ENCODE assay signal across 20 cellular contexts in genomic region chr1:41813755-41814694, GRCh38.
DNase-seq lines count a peak whose midpoint lies in the region; ATAC-seq and TF ChIP-seq lines count a peak whose summit lies in the region.
"Had no signal": no experiment of that assay in that cellular context is flagged by ENCODE, and none has a peak within 500 bp of the region (broad histone marks: within the 10 kb centered on the region; RNA-seq: fewer than 3 reads in every experiment).

No MANE protein-coding gene starts in this region.

- intact Hi-C loops in body of pancreas (cut with DNase I): no loop called here
- intact Hi-C loops in heart left ventricle (cut with DNase I): loop anchor here in 8 of 10 donors (2.0 to 10.0 kb wide), 13 partner anchors 31 to 521 kb away; partner anchors contain the start of genes FOXJ3 (in 1 of the 8) and HIVEP3 (in 1 of the 8)
- intact Hi-C loops in tibial artery (cut with DNase I; ENCODE audit: low total_unique reads): no loop called here
- intact Hi-C loops in right lobe of liver (cut with DNase I): loop anchor here in 1 of 2 donors (10.0 kb wide), 1 partner anchor 239 kb away; no protein-coding TSS in a partner anchor

- no peaks in the 10 kb centered on the region for H3K9me3 Mint-ChIP-seq in natural killer cell treated with Interleukin-12 subunit alpha and Interleukin-12 subunit beta and Interleukin-15 and Interleukin-18, amount 100 ng/mL, for 72 hours
- H3K9me3 Mint-ChIP-seq: activated naive CD4-positive, alpha-beta T cell treated with anti-CD3 and anti-CD28 coated beads for 36 hours; H9; IgD-negative memory B cell had no signal

- peak overlapping the region; percentile 10 for H3K4me3 Mint-ChIP-seq in natural killer cell treated with Interleukin-12 subunit alpha and Interleukin-12 subunit beta and Interleukin-15 and Interleukin-18, amount 100 ng/mL, for 72 hours
- H3K4me3 Mint-ChIP-seq: activated naive CD4-positive, alpha-beta T cell treated with anti-CD3 and anti-CD28 coated beads for 36 hours; H9 had no signal

- peak overlapping the region in 1 of 2 donors; percentile 72 for H3K27ac Mint-ChIP-seq in natural killer cell treated with Interleukin-12 subunit alpha and Interleukin-12 subunit beta and Interleukin-15 and Interleukin-18, amount 100 ng/mL, for 72 hours
- H3K27ac Mint-ChIP-seq: activated naive CD4-positive, alpha-beta T cell treated with anti-CD3 and anti-CD28 coated beads for 36 hours; H9; IgD-negative memory B cell had no signal

- H3K36me3 ChIP-seq in body of pancreas (replicated peaks in 1 of 2; ENCODE audit: insufficient read depth in 1 of 2, low read depth in 2 of 2): no peaks in the 10 kb centered on the region
- no peaks in the 10 kb centered on the region for H3K36me3 ChIP-seq in heart left ventricle
- H3K36me3 ChIP-seq in tibial artery: no peaks in the 10 kb centered on the region
- H3K36me3 ChIP-seq in right lobe of liver: no peaks in the 10 kb centered on the region

- TF ChIP-seq POLR2A in body of pancreas (IDR thresholded peaks at IDR 0.05): no peak
- no peak for TF ChIP-seq POLR2A in heart left ventricle (IDR thresholded peaks at IDR 0.05)
- no peak for TF ChIP-seq POLR2A in right lobe of liver (IDR thresholded peaks at IDR 0.05)

- H3K4me3 ChIP-seq in body of pancreas: no peak overlapping the region
- no peak overlapping the region for H3K4me3 ChIP-seq in heart left ventricle
- no peak overlapping the region for H3K4me3 ChIP-seq in tibial artery
- H3K4me3 ChIP-seq in right lobe of liver: no peak overlapping the region
- H3K4me3 ChIP-seq: skin epidermis had no signal

- DNase-seq in body of pancreas (peak in 1 of 4 donors; percentile 13), heart left ventricle (peak; percentile 65 to 90 (median 84)), tibial artery (peak; percentile 68 to 71), right lobe of liver (no peak), AG20443 (ENCODE audit: low spot score) (no peak)
- no peak for DNase-seq in natural killer cell treated with Interleukin-12 subunit alpha and Interleukin-12 subunit beta and Interleukin-15 and Interleukin-18, amount 100 ng/mL, for 72 hours (ENCODE audit: low spot score)
- DNase-seq in stimulated activated CD8-positive, alpha-beta memory T cell treated with anti-CD3 and anti-CD28 coated beads, Interleukin-4, amount 100 ng/mL, for 48 hours: no peak
- DNase-seq: activated CD4-positive, alpha-beta T cell treated with anti-CD3 and anti-CD28 coated beads for 48 hours; activated naive CD4-positive, alpha-beta T cell treated with anti-CD3 and anti-CD28 coated beads for 36 hours; amniotic stem cell; dermis blood vessel endothelial cell; H9; NCI-H2029 treated with DMSO at 0.1 percent for 48 hours; NCI-H345; NCI-H774 had no signal

- H3K27me3 Mint-ChIP-seq in natural killer cell treated with Interleukin-12 subunit alpha and Interleukin-12 subunit beta and Interleukin-15 and Interleukin-18, amount 100 ng/mL, for 72 hours: no peaks in the 10 kb centered on the region
- H3K27me3 Mint-ChIP-seq: IgD-negative memory B cell had no signal

- H3K4me1 ChIP-seq in body of pancreas (peaks cover 22% of the 10 kb centered on the region), heart left ventricle (peaks cover 5 to 54% (median 24%) of the 10 kb centered on the region in 12 donors), tibial artery (peaks cover 0 to 4% (median 0%) of the 10 kb centered on the region in 4 donors), right lobe of liver (no peaks in the 10 kb centered on the region)

- H3K27ac ChIP-seq in body of pancreas: no peak overlapping the region
- peak overlapping the region; percentile 35 to 87 (median 73) for H3K27ac ChIP-seq in heart left ventricle
- H3K27ac ChIP-seq in tibial artery: no peak overlapping the region
- no peak overlapping the region for H3K27ac ChIP-seq in right lobe of liver
- H3K27ac ChIP-seq: VCaP had no signal

- H3K36me3 Mint-ChIP-seq in natural killer cell treated with Interleukin-12 subunit alpha and Interleukin-12 subunit beta and Interleukin-15 and Interleukin-18, amount 100 ng/mL, for 72 hours: no peaks in the 10 kb centered on the region

- ATAC-seq in body of pancreas: peak; percentile 33
- ATAC-seq in heart left ventricle: peak; percentile 88 to 95 (median 94)
- peak; percentile 56 to 74 for ATAC-seq in natural killer cell treated with Interleukin-12 subunit alpha and Interleukin-12 subunit beta and Interleukin-15 and Interleukin-18, amount 100 ng/mL, for 72 hours
- ATAC-seq in HG03025 (IDR thresholded peaks at IDR 0.05; ENCODE audit: low FRiP score, unreplicated experiment): no peak
- no peak for ATAC-seq in right lobe of liver
- ATAC-seq: SK-N-SH treated with all-trans-retinoic acid at 6 μM for 48 hours had no signal

- H3K4me1 Mint-ChIP-seq in natural killer cell treated with Interleukin-12 subunit alpha and Interleukin-12 subunit beta and Interleukin-15 and Interleukin-18, amount 100 ng/mL, for 72 hours (ENCODE audit: low read depth in 2 of 2): peaks cover 32 to 67% of the 10 kb centered on the region in 2 donors

- H3K9me3 ChIP-seq in body of pancreas: no peaks in the 10 kb centered on the region
- no peaks in the 10 kb centered on the region for H3K9me3 ChIP-seq in heart left ventricle
- H3K9me3 ChIP-seq in tibial artery: no peaks in the 10 kb centered on the region
- H3K9me3 ChIP-seq in right lobe of liver: no peaks in the 10 kb centered on the region

- TF ChIP-seq CTCF in body of pancreas (IDR thresholded peaks at IDR 0.05): no peak
- TF ChIP-seq CTCF in heart left ventricle (IDR thresholded peaks at IDR 0.05): no peak
- TF ChIP-seq CTCF in tibial artery (IDR thresholded peaks at IDR 0.05): no peak
- TF ChIP-seq CTCF in right lobe of liver (IDR thresholded peaks at IDR 0.05): no peak

- H3K27me3 ChIP-seq in body of pancreas: no peaks in the 10 kb centered on the region
- no peaks in the 10 kb centered on the region for H3K27me3 ChIP-seq in heart left ventricle
- H3K27me3 ChIP-seq in tibial artery: no peaks in the 10 kb centered on the region
- no peaks in the 10 kb centered on the region for H3K27me3 ChIP-seq in right lobe of liver

- 77 to 84% methylated on average over 8 of the region's 8 CpGs for WGBS in body of pancreas, 2 donors
- 53 to 68% (median 58%) methylated on average over 8 of the region's 8 CpGs for WGBS in heart left ventricle, 4 donors
- 83% methylated on average over 4 of the region's 8 CpGs for WGBS in right lobe of liver (ENCODE audit: insufficient coverage, low coverage, low lambda C conversion rate, missing lambda C conversion rate)

Comparison
In these comparisons a context has a peak if more than half of its experiments do, and no peak if none do; other contexts are left out.
1. ATAC-seq: peak in body of pancreas (single experiment), heart left ventricle (4 of 4) and natural killer cell treated with Interleukin-12 subunit alpha and Interleukin-12 subunit beta and Interleukin-15 and Interleukin-18, amount 100 ng/mL, for 72 hours (2 of 2); none in HG03025 (single experiment) and right lobe of liver (0 of 4).
2. DNase-seq: peak in heart left ventricle (5 of 5) and tibial artery (2 of 2); none in natural killer cell treated with Interleukin-12 subunit alpha and Interleukin-12 subunit beta and Interleukin-15 and Interleukin-18, amount 100 ng/mL, for 72 hours (single experiment), stimulated activated CD8-positive, alpha-beta memory T cell treated with anti-CD3 and anti-CD28 coated beads, Interleukin-4, amount 100 ng/mL, for 48 hours (single experiment), right lobe of liver (0 of 3) and AG20443 (single experiment).
3. H3K27ac ChIP-seq: peak in heart left ventricle (12 of 12); none in body of pancreas (0 of 4), tibial artery (0 of 2) and right lobe of liver (0 of 3).
4. intact Hi-C loops: an anchor here in heart left ventricle (2.0 to 10.0 kb wide); none called in body of pancreas and tibial artery.